ENCODE assay signal across 24 cellular contexts in the genomic region with DNA sequence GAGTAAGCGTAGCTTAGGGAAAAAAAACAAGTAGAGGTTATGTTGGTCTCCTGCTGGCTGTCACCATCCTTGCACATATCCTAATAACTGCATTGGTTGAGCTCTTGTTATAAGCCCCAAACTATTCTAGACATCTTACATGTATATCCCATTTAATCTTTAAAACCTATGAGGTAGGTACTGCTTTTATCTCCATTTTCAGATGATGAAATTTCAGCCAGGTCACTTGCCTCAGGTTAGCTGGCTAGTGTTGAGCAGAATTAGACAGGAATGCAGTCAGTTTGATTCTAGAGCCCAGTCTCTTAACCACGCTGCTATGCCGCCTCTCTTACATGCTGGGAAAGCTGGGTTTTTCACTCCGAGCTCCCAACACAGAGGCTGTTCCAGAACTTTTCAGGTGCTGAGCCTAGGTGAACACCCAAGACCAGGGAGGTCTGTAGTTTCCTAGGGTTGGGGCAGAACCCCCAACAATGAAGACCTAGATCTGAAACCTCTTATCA.
"Had no signal": no experiment of that assay in that cellular context is flagged by ENCODE, and none has a peak within 500 bp of the region (broad histone marks: within the 10 kb centered on the region; RNA-seq: fewer than 3 reads in every experiment).

No MANE protein-coding gene starts in this region.

- H3K9me3 Mint-ChIP-seq: immature natural killer cell; mesothelial cell of epicardium; naive B cell; natural killer cell; stimulated activated naive CD8-positive, alpha-beta T cell treated with anti-CD3 and anti-CD28 coated beads, Interleukin-15, Interleukin-2, amounts not matched to agents 100 ng/mL and 50 ng/mL, for 24 hours; type B pancreatic cell had no signal

- H3K27ac ChIP-seq: left ventricle myocardium inferior, ovary, right atrium auricular region, right lobe of liver, suprapubic skin, thoracic aorta, tibial artery, vagina had no signal

- ATAC-seq: natural killer cell, right lobe of liver had no signal

- H3K4me3 Mint-ChIP-seq: immature natural killer cell; mesothelial cell of epicardium; naive B cell; natural killer cell; stimulated activated naive CD8-positive, alpha-beta T cell treated with anti-CD3 and anti-CD28 coated beads, Interleukin-15, Interleukin-2, amounts not matched to agents 100 ng/mL and 50 ng/mL, for 24 hours; type B pancreatic cell had no signal

- DNase-seq: hypothalamus; immature natural killer cell; left ventricle myocardium inferior; mesendoderm; naive B cell; natural killer cell; ovary; right lobe of liver; stimulated activated CD4-positive, alpha-beta T cell treated with anti-CD3 and anti-CD28 coated beads, Interleukin-12 subunit alpha, Interleukin-12 subunit beta, amount 100 ng/mL, for 4 hours; stimulated activated CD4-positive, alpha-beta T cell treated with anti-CD3 and anti-CD28 coated beads, Interleukin-15, amount 100 ng/mL, for 24 hours; stimulated activated CD4-positive, alpha-beta T cell treated with anti-CD3 and anti-CD28 coated beads, Interleukin-2, amount 100 ng/mL, for 24 hours; stimulated activated CD4-positive, alpha-beta T cell treated with anti-CD3 and anti-CD28 coated beads, Interleukin-4, amount 100 ng/mL, for 1 hour; stimulated activated naive CD4-positive, alpha-beta T cell; tibial artery had no signal

- H3K27ac Mint-ChIP-seq: immature natural killer cell; mesothelial cell of epicardium; naive B cell; natural killer cell; progenitor cell of endocrine pancreas; stimulated activated naive CD8-positive, alpha-beta T cell treated with anti-CD3 and anti-CD28 coated beads, Interleukin-15, Interleukin-2, amounts not matched to agents 100 ng/mL and 50 ng/mL, for 24 hours; type B pancreatic cell had no signal

- H3K4me1 ChIP-seq: right lobe of liver, vagina had no signal

- H3K36me3 ChIP-seq: left ventricle myocardium inferior, ovary, right atrium auricular region, right lobe of liver, thoracic aorta, vagina had no signal

- H3K9me3 ChIP-seq: left ventricle myocardium inferior, ovary, right atrium auricular region, right lobe of liver, suprapubic skin, thoracic aorta, tibial artery, vagina had no signal

- H3K4me3 ChIP-seq: left ventricle myocardium inferior, lung, ovary, right atrium auricular region, right lobe of liver, suprapubic skin, thoracic aorta, tibial artery, vagina had no signal

- H3K27me3 Mint-ChIP-seq: naive B cell; progenitor cell of endocrine pancreas; stimulated activated naive CD8-positive, alpha-beta T cell treated with anti-CD3 and anti-CD28 coated beads, Interleukin-15, Interleukin-2, amounts not matched to agents 100 ng/mL and 50 ng/mL, for 24 hours; type B pancreatic cell had no signal

- FAIRE-seq: islet of Langerhans had no signal

- H3K27me3 ChIP-seq: ovary, right atrium auricular region, right lobe of liver, suprapubic skin, tibial artery, vagina had no signal
